In the genomic region with DNA sequence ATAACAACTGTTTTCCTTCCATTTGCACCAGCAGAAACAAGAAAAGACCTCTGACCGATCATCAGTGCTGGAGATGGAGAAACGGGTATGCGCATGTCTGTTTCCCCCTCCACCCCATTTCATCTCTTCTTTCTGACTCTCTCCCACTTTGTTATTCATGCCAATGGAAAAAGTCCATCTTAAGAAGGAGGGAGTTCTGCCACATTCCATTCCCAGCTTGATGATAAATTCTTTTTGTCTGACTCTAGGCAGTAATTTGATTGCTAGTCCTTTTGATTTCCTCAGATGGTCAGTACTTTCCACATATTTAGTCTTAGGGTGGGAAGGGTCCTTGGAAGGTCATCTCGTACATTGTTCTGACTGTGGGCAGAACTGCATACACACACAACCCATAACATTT, we compare ENCODE assay signal across 9 cellular contexts.
A peak's percentile ranks its signal among the peaks of the same experiment; 100 is the strongest.
DNase-seq lines count a peak whose midpoint lies in the region; ATAC-seq and TF ChIP-seq lines count a peak whose summit lies in the region.
"Had no signal": no experiment of that assay in that cellular context is flagged by ENCODE, and none has a peak within 500 bp of the region (broad histone marks: within the 10 kb centered on the region; RNA-seq: fewer than 3 reads in every experiment).

No MANE protein-coding gene starts in this region.

- H3K4me3 ChIP-seq in epithelial cell of esophagus (ENCODE audit: low read length) (no peak overlapping the region), H7 (ENCODE audit: insufficient read depth, low read depth, low read length) (no peak overlapping the region)

- DNase-seq in AG08395 (ENCODE audit: low spot score), result peak; percentile 56
- peak; percentile 76 for DNase-seq in NCI-H226
- peak; percentile 63 for DNase-seq in epithelial cell of esophagus (ENCODE audit: low read depth)
- no peak for DNase-seq in omental fat pad (ENCODE audit: low spot score)
- DNase-seq in H7, result no peak
- DNase-seq in NCI-H2171 treated with DMSO at 0.1 percent for 48 hours (lab: John Stamatoyannopoulos, UW), result no peak
- DNase-seq: SIG-M5 had no signal

- no peaks in the 10 kb centered on the region for H3K36me3 ChIP-seq in H7 (replicated peaks; ENCODE audit: control insufficient read depth, insufficient read depth, low read length)

- no peaks in the 10 kb centered on the region for H3K27me3 ChIP-seq in H7 (ENCODE audit: control insufficient read depth, insufficient read depth, low read length)

- ATAC-seq in omental fat pad (ENCODE audit: low FRiP score), result peak; percentile 76
- no peak for ATAC-seq in HG03175 (IDR thresholded peaks at IDR 0.05; ENCODE audit: unreplicated experiment)
- ATAC-seq in HG03108 (IDR thresholded peaks at IDR 0.05; ENCODE audit: unreplicated experiment), result no peak

- TF ChIP-seq CTCF in epithelial cell of esophagus (IDR thresholded peaks at IDR 0.05; ENCODE audit: insufficient read depth, low read depth, low read length, missing control alignments), result no peak
- no peak for TF ChIP-seq CTCF in omental fat pad (IDR thresholded peaks at IDR 0.05)

Comparison
In these comparisons a context has a peak if more than half of its experiments do, and no peak if none do; other contexts are left out.
1. DNase-seq: peak in AG08395 (single experiment), NCI-H226 (single experiment) and epithelial cell of esophagus (single experiment); none in omental fat pad (single experiment), H7 (single experiment) and NCI-H2171 treated with DMSO at 0.1 percent for 48 hours (single experiment).